ENCODE assay signal across 8 cellular contexts in genomic region chrX:130902783-130903613, GRCh38. TPM values are rescaled to one million over a fixed set of nuclear protein-coding genes. Genes with fewer than 3 reads are reported as not detected.
A peak's percentile ranks its signal among the peaks of the same experiment; 100 is the strongest.
DNase-seq lines count a peak whose midpoint lies in the region; ATAC-seq lines count a peak whose summit lies in the region.

Gene ENOX2, minus strand, starts transcription at chrX:130903209. Its CDS starts 199,993 bp downstream, at chrX:130703216.

- H3K4me1 Mint-ChIP-seq in activated CD8-positive, alpha-beta memory T cell treated with anti-CD3 and anti-CD28 coated beads, Interleukin-2, amount 10 ng/mL, durations not matched to agents 7 days and 5 days = peaks cover 8% of the 10 kb centered on the region

- CTCF ChIA-PET in activated CD8-positive, alpha-beta memory T cell treated with anti-CD3 and anti-CD28 coated beads, Interleukin-2, amount 10 ng/mL, durations not matched to agents 7 days and 5 days (lab: Charles Lee) = interaction anchor here (0.6 kb wide), 1 partner anchor 695 kb away, joined by 3 read pairs; no protein-coding TSS in a partner anchor

- peak within 1 kb of the TSS; percentile 64 for H3K9ac ChIP-seq in NT2/D1 (ENCODE audit: insufficient read length, low read depth)

- H3K4me1 ChIP-seq in NT2/D1 (ENCODE audit: insufficient read depth, insufficient read length) = no peaks in the 10 kb centered on the region

- DNase-seq in COR-L47 (lab: John Stamatoyannopoulos, UW) = peak; percentile 91
- peak in 75 of 76 experiments; percentile 7 to 92 (median 81) for DNase-seq in HUDEP-2 (lab: John Stamatoyannopoulos, UW; ENCODE audit: unreplicated experiment in 76 of 76)
- DNase-seq in NT2/D1 (ENCODE audit: low read depth, low spot score) = peak; percentile 77
- peak; percentile 91 for DNase-seq in activated CD8-positive, alpha-beta memory T cell treated with anti-CD3 and anti-CD28 coated beads, Interleukin-2, amount 10 ng/mL, durations not matched to agents 7 days and 5 days
- DNase-seq in mesenteric fat pad (ENCODE audit: low spot score) = peak; percentile 94
- DNase-seq in stimulated activated CD8-positive, alpha-beta memory T cell treated with anti-CD3 and anti-CD28 coated beads, Interleukin-15, amount 100 ng/mL, for 4 hours (ENCODE audit: low read depth in 2 of 2) = peak; percentile 59 to 64

- H3K36me3 Mint-ChIP-seq in activated CD8-positive, alpha-beta memory T cell treated with anti-CD3 and anti-CD28 coated beads, Interleukin-2, amount 10 ng/mL, durations not matched to agents 7 days and 5 days = peaks cover 8% of the 10 kb centered on the region

- H3K36me3 ChIP-seq in NT2/D1 (ENCODE audit: insufficient read depth, insufficient read length, low read length) = no peaks in the 10 kb centered on the region

- in situ Hi-C loops in endometrial microvascular endothelial cells (cut with HindIII; ENCODE audit: inconsistent ontology term, low pct_unique_long_range_greater_than_20kb, low sequenced_read_pairs) = no loop called here

- no peak within 1 kb of the TSS for H3K4me3 Mint-ChIP-seq in activated CD8-positive, alpha-beta memory T cell treated with anti-CD3 and anti-CD28 coated beads, Interleukin-2, amount 10 ng/mL, durations not matched to agents 7 days and 5 days

- H3K27me3 Mint-ChIP-seq in activated CD8-positive, alpha-beta memory T cell treated with anti-CD3 and anti-CD28 coated beads, Interleukin-2, amount 10 ng/mL, durations not matched to agents 7 days and 5 days = no peaks in the 10 kb centered on the region

- H3K9me3 ChIP-seq in NT2/D1 (ENCODE audit: insufficient read depth, low read length) = no peaks in the 10 kb centered on the region

- H3K27me3 ChIP-seq in NT2/D1 (ENCODE audit: insufficient read depth, insufficient read length) = no peaks in the 10 kb centered on the region

- peak within 1 kb of the TSS; percentile 76 for H3K27ac Mint-ChIP-seq in activated CD8-positive, alpha-beta memory T cell treated with anti-CD3 and anti-CD28 coated beads, Interleukin-2, amount 10 ng/mL, durations not matched to agents 7 days and 5 days

- peak; percentile 98 for ATAC-seq in GM21381 (IDR thresholded peaks at IDR 0.05; ENCODE audit: unreplicated experiment)
- peak; percentile 99 for ATAC-seq in activated CD8-positive, alpha-beta memory T cell treated with anti-CD3 and anti-CD28 coated beads, Interleukin-2, amount 10 ng/mL, durations not matched to agents 7 days and 5 days

- peak within 1 kb of the TSS; percentile 55 for H3K4me3 ChIP-seq in NT2/D1 (ENCODE audit: insufficient read length, low read depth)

- H3K9me3 Mint-ChIP-seq in activated CD8-positive, alpha-beta memory T cell treated with anti-CD3 and anti-CD28 coated beads, Interleukin-2, amount 10 ng/mL, durations not matched to agents 7 days and 5 days (ENCODE audit: low read depth) = no peaks in the 10 kb centered on the region

RNA-seq across cellular contexts. Expression of gene ENOX2, which starts in this region (rescaled TPM):
- 10 to 100 TPM; 14.5 to 16.9 TPM for total RNA-seq in activated CD8-positive, alpha-beta memory T cell treated with anti-CD3 and anti-CD28 coated beads, Interleukin-2, amount 10 ng/mL, durations not matched to agents 7 days and 5 days
- 13.8 TPM for total RNA-seq in endometrial microvascular endothelial cells (ENCODE audit: inconsistent ontology term)
- 15.1 TPM for total RNA-seq in mesenteric fat pad

Comparison
In these comparisons a context has a peak if more than half of its experiments do, and no peak if none do; other contexts are left out.
1. Peak in every context shown above with its lines: DNase-seq, ATAC-seq and H3K4me3 ChIP-seq.